Comparison of ENCODE assay signal across 7 cellular contexts in genomic region chr16:68528686-68529379, GRCh38. TPM values are rescaled to one million over a fixed set of nuclear protein-coding genes. Genes with fewer than 3 reads are reported as not detected.
DNase-seq lines count a peak whose midpoint lies in the region; ATAC-seq, FAIRE-seq and TF ChIP-seq lines count a peak whose summit lies in the region.

No MANE protein-coding gene starts in this region.

- H3K9ac ChIP-seq in mammary epithelial cell (ENCODE audit: insufficient read depth, low read length): peak overlapping the region; percentile 23
- H3K9ac ChIP-seq in keratinocyte (ENCODE audit: control insufficient read depth, extremely low read depth, insufficient read depth, low read length): peak overlapping the region; percentile 24

- H2AFZ ChIP-seq in mammary epithelial cell (ENCODE audit: low read depth, low read length) (peak overlapping the region; percentile 98), keratinocyte (ENCODE audit: control insufficient read depth, low read length) (peak overlapping the region; percentile 90)

- 8% methylated on average over 28 of the region's 29 CpGs for WGBS in mammary epithelial cell (ENCODE audit: low coverage, missing lambda C conversion rate)

- ATAC-seq in GM18502 (IDR thresholded peaks at IDR 0.05; ENCODE audit: poor library complexity, unreplicated experiment) (peak; percentile 75), HG03159 (IDR thresholded peaks at IDR 0.05; ENCODE audit: unreplicated experiment) (peak; percentile 77), WTC11 (peak; percentile 81)

- CTCF ChIA-PET in WTC11 (lab: Charles Lee): interaction anchor here (0.5 to 4.7 kb wide), 42 partner anchors 8 to 604 kb away, joined by 3 to 74 read pairs (median 4); partner anchors contain the start of genes CDH1, CDH3, CHTF8 and UTP4
- CTCF ChIA-PET in mammary epithelial cell (lab: Charles Lee; ENCODE audit: low non-redundant PET): interaction anchor here (0.6 to 0.7 kb wide), 3 partner anchors 62 to 849 kb away, joined by 3 to 5 read pairs (median 4); no protein-coding TSS in a partner anchor

- peak; percentile 86 for FAIRE-seq in keratinocyte (lab: Jason Lieb, UNC)

- dilution Hi-C loops in mammary epithelial cell (cut with HindIII; ENCODE audit: low sequenced_read_pairs): no loop called here
- dilution Hi-C loops in keratinocyte (cut with MboI; ENCODE audit: extremely low pct_ligation_motif_present, low sequenced_read_pairs): no loop called here

- H3K27ac Mint-ChIP-seq in WTC11: no peak overlapping the region

- H3K27me3 Mint-ChIP-seq in WTC11 (ENCODE audit: low read depth): peaks cover 50% of the 10 kb centered on the region

- no peaks in the 10 kb centered on the region for H3K9me1 ChIP-seq in keratinocyte (ENCODE audit: control insufficient read depth, extremely low read depth, insufficient read depth, low read length)

- H3K36me3 ChIP-seq in mammary epithelial cell (ENCODE audit: insufficient read depth, low read length) (no peaks in the 10 kb centered on the region), keratinocyte (ENCODE audit: control insufficient read depth in 2 of 2, extremely low read depth in 1 of 2, insufficient read depth in 2 of 2, low read length in 2 of 2) (no peaks in the 10 kb centered on the region)

- peak; percentile 73 for DNase-seq in NCI-H2227 treated with DMSO at 0.1 percent for 48 hours (lab: John Stamatoyannopoulos, UW)
- peak; percentile 91 for DNase-seq in WTC11 (ENCODE audit: low spot score)
- DNase-seq in mammary epithelial cell: peak; percentile 72
- DNase-seq in keratinocyte (ENCODE audit: low read depth, low spot score): no peak
- DNase-seq in stimulated activated CD4-positive, alpha-beta T cell treated with anti-CD3 and anti-CD28 coated beads, Interleukin-1b, Interleukin-23, amount 100 ng/mL, for 24 hours (ENCODE audit: low read depth in 4 of 4, low spot score in 1 of 4): peak; percentile 77 to 86 (median 79)

- no peaks in the 10 kb centered on the region for H3K27me3 ChIP-seq in mammary epithelial cell (ENCODE audit: insufficient read depth, low read length)
- H3K27me3 ChIP-seq in keratinocyte (ENCODE audit: control insufficient read depth, extremely low read depth, insufficient read depth, low read length): no peaks in the 10 kb centered on the region

- H3K27ac ChIP-seq in mammary epithelial cell (ENCODE audit: insufficient read depth, low read depth, low read length): no peak overlapping the region
- H3K27ac ChIP-seq in keratinocyte (ENCODE audit: control insufficient read depth, insufficient read depth, low read length): peak overlapping the region; percentile 34

- TF ChIP-seq CTCF in WTC11 (IDR thresholded peaks at IDR 0.05) (peak; percentile 98), mammary epithelial cell (conservative IDR thresholded peaks at IDR 0.05 in 1 of 2, IDR thresholded peaks at IDR 0.05 in 1 of 2; ENCODE audit: extremely low read depth in 1 of 2, insufficient read depth in 1 of 2, low read depth in 1 of 2, low read length in 2 of 2) (peak; percentile 82 to 91), keratinocyte (optimal IDR thresholded peaks at IDR 0.05 in 1 of 3, IDR thresholded peaks at IDR 0.05 in 1 of 3, conservative IDR thresholded peaks at IDR 0.05 in 1 of 3; ENCODE audit: extremely low read depth in 1 of 3, insufficient read depth in 2 of 3, low read length in 3 of 3) (peak; percentile 91 to 99 (median 93))

- H3K9me3 Mint-ChIP-seq in WTC11: peaks cover 16% of the 10 kb centered on the region

- H4K20me1 ChIP-seq in mammary epithelial cell (ENCODE audit: insufficient read depth, low read length) (no peaks in the 10 kb centered on the region), keratinocyte (ENCODE audit: control insufficient read depth, extremely low read depth, insufficient read depth, low read length) (no peaks in the 10 kb centered on the region)

- H3K4me3 ChIP-seq in mammary epithelial cell (replicated peaks in 1 of 3; ENCODE audit: insufficient read depth in 1 of 3, low read depth in 2 of 3, low read length in 3 of 3): peak overlapping the region; percentile 5 to 32 (median 30)
- H3K4me3 ChIP-seq in keratinocyte (ENCODE audit: control insufficient read depth in 2 of 3, extremely low read depth in 1 of 3, insufficient read depth in 2 of 3, low read depth in 1 of 3, low read length in 3 of 3): peak overlapping the region in 2 of 3 experiments; percentile 22 to 58

- H3K4me2 ChIP-seq in mammary epithelial cell (ENCODE audit: insufficient read depth, low read depth, low read length): peak overlapping the region; percentile 83
- H3K4me2 ChIP-seq in keratinocyte (ENCODE audit: control insufficient read depth, extremely low read depth, insufficient read depth, low read depth, low read length): peak overlapping the region; percentile 92

- H3K9me3 ChIP-seq in mammary epithelial cell (replicated peaks; ENCODE audit: insufficient read depth, low read length): no peaks in the 10 kb centered on the region
- H3K9me3 ChIP-seq in keratinocyte (ENCODE audit: control insufficient read depth, low read depth, low read length): no peaks in the 10 kb centered on the region

- in situ Hi-C loops in mammary epithelial cell (cut with MboI; ENCODE audit: low sequenced_read_pairs in 2 of 2): loop anchor here in 1 of 2 donors (10.0 kb wide), 1 partner anchor 276 kb away; no protein-coding TSS in a partner anchor

- H3K4me3 Mint-ChIP-seq in WTC11: peak overlapping the region; percentile 78

- H3K4me1 ChIP-seq in mammary epithelial cell (ENCODE audit: insufficient read depth, low read length): peaks cover 19% of the 10 kb centered on the region
- H3K4me1 ChIP-seq in keratinocyte (ENCODE audit: control insufficient read depth, extremely low read depth, insufficient read depth, low read length): peaks cover 13% of the 10 kb centered on the region

- H3K36me3 Mint-ChIP-seq in WTC11: peaks cover 5% of the 10 kb centered on the region

- H3K4me1 Mint-ChIP-seq in WTC11: peaks cover 15% of the 10 kb centered on the region

- H3K79me2 ChIP-seq in mammary epithelial cell (ENCODE audit: insufficient read depth, low read length) (peaks cover 9% of the 10 kb centered on the region), keratinocyte (ENCODE audit: control insufficient read depth, insufficient read depth, low read length) (no peaks in the 10 kb centered on the region)

- POLR2A ChIA-PET in WTC11 (lab: Charles Lee): interaction anchor here (0.6 to 1.4 kb wide), 2 partner anchors 89 to 208 kb away, joined by 3 to 4 read pairs; partner anchors contain the start of gene CDH1

- intact Hi-C loops in mammary epithelial cell (cut with micrococcal nuclease): loop anchor here (1.0 to 5.0 kb wide), 10 partner anchors 62 to 596 kb away; partner anchors contain the start of genes CDH1, CDH3, HAS3 and TANGO6

- no TSS peak for BruUV-seq in mammary epithelial cell (replicated peaks; lab: Mats Ljungman, UMichigan)

TF ChIP-seq in WTC11, 78 proteins besides CTCF, POLR2A, EP300 and RAD21 (continues in another document):
- no peak for TF ChIP-seq IRF1 (CRISPR knock-in tag; IDR thresholded peaks at IDR 0.05)
- 0 out of 2 replicates have a peak, but pooled peaks have one; percentile 43 for TF ChIP-seq FOXP4 (CRISPR knock-in tag; IDR thresholded peaks at IDR 0.05)
- peak; percentile 55; the same call in 1 of the 2 replicates for TF ChIP-seq GABPB1 (CRISPR knock-in tag; IDR thresholded peaks at IDR 0.05)
- TF ChIP-seq, protein P1, sequence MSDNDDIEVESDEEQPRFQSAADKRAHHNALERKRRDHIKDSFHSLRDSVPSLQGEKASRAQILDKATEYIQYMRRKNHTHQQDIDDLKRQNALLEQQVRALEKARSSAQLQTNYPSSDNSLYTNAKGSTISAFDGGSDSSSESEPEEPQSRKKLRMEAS (CRISPR knock-in tag; IDR thresholded peaks at IDR 0.05): peak; percentile 93

RNA-seq across cellular contexts. Expression of gene ZFP90, which starts 10.3 kb away (rescaled TPM):
- total RNA-seq in WTC11 (2021) (21.7 to 24.9 TPM (median 22.6 TPM) in 3 replicates), mammary epithelial cell (10 to 100 TPM; 26.8 to 43.0 TPM)
- polyA plus RNA-seq in mammary epithelial cell (13.5 TPM), keratinocyte (11.3 to 16.9 TPM (median 15.3 TPM) in 3 replicates)
- polyA minus RNA-seq in mammary epithelial cell (13.7 TPM), keratinocyte (6.6 to 16.5 TPM (median 16.4 TPM) in 3 replicates)
- polyA plus RNA-seq in keratinocyte (2011; ENCODE audit: low read depth): 4.3 TPM
- 8.4 and 12.2 TPM in 2 replicates for polyA plus RNA-seq in keratinocyte (2011; cell fraction: cytosol; rRNA removed)
- 20.5 and 21.5 TPM in 2 replicates for polyA plus RNA-seq in keratinocyte (2011; cell fraction: nucleus; rRNA removed)
- polyA plus RNA-seq in keratinocyte (2012; ENCODE audit: low replicate concordance): 9.3 and 9.8 TPM in 2 replicates
- polyA minus RNA-seq in keratinocyte (2011; cell fraction: cytosol; rRNA and poly(A)+ RNA removed): 12.3 TPM
- 9.5 and 15.7 TPM in 2 replicates for polyA minus RNA-seq in keratinocyte (2011; cell fraction: nucleus; rRNA and poly(A)+ RNA removed)
